Comparison of ENCODE assay signal across 13 cellular contexts in genomic region chr9:132011896-132012295, GRCh38.
A peak's percentile ranks its signal among the peaks of the same experiment; 100 is the strongest.
DNase-seq lines count a peak whose midpoint lies in the region; TF ChIP-seq lines count a peak whose summit lies in the region.
"Had no signal": no experiment of that assay in that cellular context is flagged by ENCODE, and none has a peak within 500 bp of the region (broad histone marks: within the 10 kb centered on the region; RNA-seq: fewer than 3 reads in every experiment).

No MANE protein-coding gene starts in this region.

- POLR2A ChIA-PET in OCI-LY7 (lab: Charles Lee) = interaction anchor here (0.5 to 2.0 kb wide), 4 partner anchors 9 to 292 kb away, joined by 3 to 6 read pairs (median 4); no protein-coding TSS in a partner anchor

- H3K4me1 ChIP-seq in DOHH2 (ENCODE audit: control insufficient read depth, low read length) = peaks cover 66% of the 10 kb centered on the region
- H3K4me1 ChIP-seq in OCI-LY7 (ENCODE audit: insufficient read depth, low read length, poor library complexity, severe bottlenecking) = peaks cover 14% of the 10 kb centered on the region

- no peak for TF ChIP-seq CTCF in DOHH2 (IDR thresholded peaks at IDR 0.05; ENCODE audit: low read depth, low read length, poor library complexity, severe bottlenecking)
- no peak for TF ChIP-seq CTCF in OCI-LY7 (conservative IDR thresholded peaks at IDR 0.05; ENCODE audit: low read length)

- H3K79me2 ChIP-seq in DOHH2 (ENCODE audit: control insufficient read depth, low read length) (peaks cover 25% of the 10 kb centered on the region), OCI-LY7 (ENCODE audit: insufficient read depth, low read depth, low read length) (no peaks in the 10 kb centered on the region)

- DNase-seq in NCI-H345 treated with DMSO at 0.1 percent for 48 hours (lab: John Stamatoyannopoulos, UW; ENCODE audit: unreplicated experiment) = peak; percentile 19
- DNase-seq in NCI-H345 (lab: John Stamatoyannopoulos, UW) = no peak
- peak; percentile 12 for DNase-seq in OCI-LY7 (ENCODE audit: low spot score)
- DNase-seq in NCI-H510A (lab: John Stamatoyannopoulos, UW) = no peak
- no peak for DNase-seq in dermis blood vessel endothelial cell
- no peak for DNase-seq in NCI-H1417 (lab: John Stamatoyannopoulos, UW)
- DNase-seq: CD4-positive, alpha-beta memory T cell; DMS153; DND-41; GDM1; GM23248 had no signal

- no peaks in the 10 kb centered on the region for H3K9me2 ChIP-seq in DOHH2 (replicated peaks; ENCODE audit: control insufficient read depth, low read length)
- H3K9me2 ChIP-seq in OCI-LY7 (ENCODE audit: insufficient read depth, low read length) = no peaks in the 10 kb centered on the region

- no TSS peak for BruUV-seq in OCI-LY7 (replicated peaks; lab: Mats Ljungman, UMichigan)

- CTCF ChIA-PET in OCI-LY7 (lab: Charles Lee; ENCODE audit: unreplicated experiment) = interaction anchor here (0.5 kb wide), 1 partner anchor 158 kb away, joined by 3 read pairs; no protein-coding TSS in a partner anchor

- H3K27ac ChIP-seq in DOHH2 (ENCODE audit: low read depth, low read length) = peak overlapping the region; percentile 88
- peak overlapping the region; percentile 43 for H3K27ac ChIP-seq in OCI-LY7 (ENCODE audit: low read depth, low read length, poor library complexity, severe bottlenecking)
- H3K27ac ChIP-seq: GM23248 had no signal

- peaks cover 14% of the 10 kb centered on the region for H3F3A ChIP-seq in DOHH2 (ENCODE audit: control insufficient read depth, insufficient read depth)

- no peaks in the 10 kb centered on the region for H3K27me3 ChIP-seq in DOHH2 (ENCODE audit: control insufficient read depth, low read length)

- H4K20me1 ChIP-seq in DOHH2 (ENCODE audit: control insufficient read depth, insufficient read depth, low read depth, low read length) (no peaks in the 10 kb centered on the region), OCI-LY7 (ENCODE audit: insufficient read depth, low read length) (no peaks in the 10 kb centered on the region)

- H3K9me3 ChIP-seq in DOHH2 (ENCODE audit: control insufficient read depth, insufficient read depth, low read length) = no peaks in the 10 kb centered on the region
- no peaks in the 10 kb centered on the region for H3K9me3 ChIP-seq in OCI-LY7 (ENCODE audit: low read length)
- H3K9me3 ChIP-seq: HAP-1 had no signal

- H3K36me3 ChIP-seq in DOHH2 (ENCODE audit: control insufficient read depth, low read length) (peaks cover 21% of the 10 kb centered on the region), OCI-LY7 (ENCODE audit: insufficient read depth, low read length) (peaks cover 15% of the 10 kb centered on the region)

- H3K4me2 ChIP-seq in DOHH2 (ENCODE audit: low read length) = peak overlapping the region; percentile 69
- peak overlapping the region; percentile 37 for H3K4me2 ChIP-seq in OCI-LY7 (ENCODE audit: low read length)

- peak overlapping the region; percentile 38 for H3K4me3 ChIP-seq in DOHH2 (ENCODE audit: low read length)
- H3K4me3 ChIP-seq in OCI-LY7 (ENCODE audit: low read depth, low read length, poor library complexity, severe bottlenecking) = no peak overlapping the region
- H3K4me3 ChIP-seq: GM23248, HAP-1 had no signal

- no peak overlapping the region for H2AFZ ChIP-seq in OCI-LY7 (ENCODE audit: low read length)
- H2AFZ ChIP-seq: GM23248 had no signal

- intact Hi-C loops in OCI-LY7 (cut with micrococcal nuclease; ENCODE audit: unreplicated experiment) = no loop called here

Comparison
In these comparisons a context has a peak if more than half of its experiments do, and no peak if none do; other contexts are left out.
1. DNase-seq: peak in NCI-H345 treated with DMSO at 0.1 percent for 48 hours (single experiment) and OCI-LY7 (single experiment); none in NCI-H345 (single experiment), NCI-H510A (single experiment), dermis blood vessel endothelial cell (single experiment) and NCI-H1417 (0 of 3).